8 cellular contexts compared by ENCODE assay signal in the genomic region with DNA sequence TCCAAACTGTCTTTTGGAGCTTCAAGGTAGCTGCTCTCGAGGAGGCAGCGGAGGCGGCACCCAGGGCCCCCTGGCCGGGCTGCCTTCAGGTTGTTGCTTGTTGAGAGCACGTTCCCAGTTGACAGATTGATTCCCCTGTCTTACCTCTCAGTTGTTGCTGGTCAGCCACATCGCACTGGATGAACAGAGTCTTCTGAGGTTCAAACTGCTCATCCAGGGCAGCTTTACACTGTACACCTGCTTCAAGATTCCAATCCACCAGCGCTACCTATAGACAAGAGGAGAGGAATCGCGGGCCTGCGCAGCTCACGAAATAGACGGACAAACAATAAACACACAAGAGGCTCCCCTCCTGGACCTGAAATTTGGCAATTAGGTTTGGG. TPM values are rescaled to one million over a fixed set of nuclear protein-coding genes. Genes with fewer than 3 reads are reported as not detected.
DNase-seq lines count a peak whose midpoint lies in the region; ATAC-seq and TF ChIP-seq lines count a peak whose summit lies in the region.

No MANE protein-coding gene starts in this region.

- H3K27me3 ChIP-seq in SJSA1 (replicated peaks) (peaks cover 22% of the 10 kb centered on the region), mucosa of rectum (ENCODE audit: control insufficient read depth in 2 of 2, insufficient read depth in 2 of 2, low read length in 2 of 2) (no peaks in the 10 kb centered on the region)

- TF ChIP-seq CTCF in 22Rv1 (IDR thresholded peaks at IDR 0.05): peak; percentile 13; the same call in 1 of the 2 replicates

- H3K9ac ChIP-seq in mucosa of rectum (ENCODE audit: low read depth in 1 of 2, low read length in 2 of 2): peak overlapping the region; percentile 74 to 83

- H3K9me3 ChIP-seq in SJSA1 (replicated peaks): no peaks in the 10 kb centered on the region
- no peaks in the 10 kb centered on the region for H3K9me3 ChIP-seq in mucosa of rectum (ENCODE audit: control insufficient read depth in 2 of 2, low read length in 2 of 2)

- peak overlapping the region; percentile 38 for H3K4me3 ChIP-seq in SJSA1
- peak overlapping the region; percentile 71 to 88 for H3K4me3 ChIP-seq in mucosa of rectum (ENCODE audit: low read length in 2 of 2)

- ATAC-seq in GM18520 (IDR thresholded peaks at IDR 0.05; ENCODE audit: unreplicated experiment) (peak; percentile 19), HG03064 (IDR thresholded peaks at IDR 0.05; ENCODE audit: low read depth, unreplicated experiment) (peak; percentile 15)

- DNase-seq in SJSA1 (ENCODE audit: low read depth in 1 of 2, low spot score in 2 of 2) (no peak), ecto neural progenitor cell (ENCODE audit: low spot score) (peak; percentile 50), germinal center (ENCODE audit: low spot score) (no peak), HK-2 (ENCODE audit: unreplicated experiment) (no peak)

- H3K36me3 ChIP-seq in SJSA1: no peaks in the 10 kb centered on the region
- H3K36me3 ChIP-seq in mucosa of rectum (ENCODE audit: control insufficient read depth in 2 of 2, insufficient read depth in 2 of 2, low read length in 2 of 2): no peaks in the 10 kb centered on the region

- H3K4me1 ChIP-seq in SJSA1 (replicated peaks): peaks cover 8% of the 10 kb centered on the region
- H3K4me1 ChIP-seq in mucosa of rectum (ENCODE audit: control insufficient read depth in 2 of 2, insufficient read depth in 2 of 2, low read length in 2 of 2): peaks cover 5% of the 10 kb centered on the region in 2 donors

- H3K27ac ChIP-seq in 22Rv1 (peak overlapping the region; percentile 93), SJSA1 (no peak overlapping the region), mucosa of rectum (ENCODE audit: low read depth in 2 of 2, low read length in 2 of 2) (peak overlapping the region; percentile 88 to 91)

RNA-seq across cellular contexts. Expression of gene HPGD, which starts 0.5 kb away (rescaled TPM):
- total RNA-seq in SJSA1 (2014; rRNA removed; shearing (Covaris generic)): 1.9 and 6.4 TPM in 2 replicates
